In genomic region chr17:56938206-56938605, GRCh38 we compare ENCODE assay signal across 8 cellular contexts. TPM values are rescaled to one million over a fixed set of nuclear protein-coding genes. Genes with fewer than 3 reads are reported as not detected.
A peak's percentile ranks its signal among the peaks of the same experiment; 100 is the strongest.
DNase-seq lines count a peak whose midpoint lies in the region; FAIRE-seq and TF ChIP-seq lines count a peak whose summit lies in the region.
"Not testable (repeated sequence)": the region's sequence is repeated elsewhere in the genome, so short reads cannot be mapped to it uniquely, and the experiment has no call there.

No MANE protein-coding gene starts in this region.

- POLR2A ChIA-PET in PC-9 (lab: Charles Lee; ENCODE audit: unreplicated experiment) = not testable (repeated sequence)
- POLR2A ChIA-PET in activated CD4-positive, alpha-beta T cell treated with anti-CD3 and anti-CD28 coated beads, Interleukin-2, amount 10 ng/mL, durations not matched to agents 7 days and 5 days (lab: Charles Lee) = interaction anchor here (1.1 kb wide), 1 partner anchor 25 kb away, joined by 3 read pairs; the partner anchor contains the start of gene TRIM25

- H3K27ac ChIP-seq in PC-9 = peak overlapping the region; percentile 9; the same call in 1 of the 2 replicates
- H3K27ac ChIP-seq in small intestine (ENCODE audit: low read depth in 1 of 2, low read length in 1 of 2) = not testable (repeated sequence)

- not testable (repeated sequence) for H3K4me3 ChIP-seq in PC-9; small intestine (ENCODE audit: low read depth in 1 of 2, low read length in 2 of 2)

- H3K27me3 ChIP-seq in PC-9 (ENCODE audit: insufficient read depth, low read depth); small intestine (ENCODE audit: control insufficient read depth in 2 of 2, insufficient read depth in 2 of 2, low read length in 2 of 2): not testable (repeated sequence)

- peaks cover 51% of the 10 kb centered on the region for H3K36me3 ChIP-seq in PC-9 (ENCODE audit: low read depth)
- not testable (repeated sequence) for H3K36me3 ChIP-seq in small intestine (ENCODE audit: control insufficient read depth in 2 of 2, insufficient read depth in 2 of 2, low read length in 2 of 2)

- not testable (repeated sequence) for H3K4me3 Mint-ChIP-seq in Calu3 (ENCODE audit: low read depth, unreplicated experiment); activated CD4-positive, alpha-beta T cell treated with anti-CD3 and anti-CD28 coated beads, Interleukin-2, amount 10 ng/mL, durations not matched to agents 7 days and 5 days; activated naive CD4-positive, alpha-beta T cell treated with anti-CD3 and anti-CD28 coated beads for 36 hours

- peak; percentile 48 for FAIRE-seq in HTR-8/SVneo (lab: Jason Lieb, UNC)
- FAIRE-seq in small intestine (lab: Jason Lieb, UNC) = not testable (repeated sequence)

- TSS peak; percentile 37 for BruUV-seq in Calu3 (replicated peaks; lab: Mats Ljungman, UMichigan)
- not testable (repeated sequence) for BruUV-seq in PC-9 (replicated peaks; lab: Mats Ljungman, UMichigan)

- not testable (repeated sequence) for H3K27me3 Mint-ChIP-seq in Calu3 (ENCODE audit: unreplicated experiment); activated CD4-positive, alpha-beta T cell treated with anti-CD3 and anti-CD28 coated beads, Interleukin-2, amount 10 ng/mL, durations not matched to agents 7 days and 5 days; activated naive CD4-positive, alpha-beta T cell treated with anti-CD3 and anti-CD28 coated beads for 36 hours (ENCODE audit: low read depth)

- H2AFZ ChIP-seq in PC-9 = not testable (repeated sequence)

- not testable (repeated sequence) for H3K9me2 ChIP-seq in PC-9 (ENCODE audit: insufficient read depth)

- peaks cover 19% of the 10 kb centered on the region for H3F3A ChIP-seq in PC-9 (ENCODE audit: insufficient read depth, low read depth)

- H3K4me1 ChIP-seq in PC-9 (replicated peaks; ENCODE audit: insufficient read depth) = peaks cover 19% of the 10 kb centered on the region
- H3K4me1 ChIP-seq in small intestine (ENCODE audit: control insufficient read depth in 2 of 2, insufficient read depth in 1 of 2, low read depth in 1 of 2, low read length in 1 of 2) = not testable (repeated sequence)

- not testable (repeated sequence) for H3K4me1 Mint-ChIP-seq in Calu3 (ENCODE audit: low read depth, unreplicated experiment)
- peaks cover 30% of the 10 kb centered on the region for H3K4me1 Mint-ChIP-seq in activated CD4-positive, alpha-beta T cell treated with anti-CD3 and anti-CD28 coated beads, Interleukin-2, amount 10 ng/mL, durations not matched to agents 7 days and 5 days
- H3K4me1 Mint-ChIP-seq in activated naive CD4-positive, alpha-beta T cell treated with anti-CD3 and anti-CD28 coated beads for 36 hours (ENCODE audit: low read depth) = peaks cover 10% of the 10 kb centered on the region

- H4K20me1 ChIP-seq in PC-9 (ENCODE audit: insufficient read depth) = not testable (repeated sequence)

- TF ChIP-seq CTCF in Calu3 (IDR thresholded peaks at IDR 0.05; ENCODE audit: unreplicated experiment); PC-9 (conservative IDR thresholded peaks at IDR 0.05): not testable (repeated sequence)

- intact Hi-C loops in Calu3 (cut with micrococcal nuclease; ENCODE audit: unreplicated experiment); PC-9 (cut with micrococcal nuclease; ENCODE audit: unreplicated experiment); activated naive CD4-positive, alpha-beta T cell treated with anti-CD3 and anti-CD28 coated beads for 36 hours (cut with micrococcal nuclease): not testable (repeated sequence)

- CTCF ChIA-PET in Calu3 (lab: Charles Lee); activated CD4-positive, alpha-beta T cell treated with anti-CD3 and anti-CD28 coated beads, Interleukin-2, amount 10 ng/mL, durations not matched to agents 7 days and 5 days (lab: Charles Lee): not testable (repeated sequence)
- CTCF ChIA-PET in PC-9 (lab: Charles Lee) = interaction anchor here (0.6 to 0.7 kb wide), 2 partner anchors 118 to 119 kb away, joined by 3 read pairs; no protein-coding TSS in a partner anchor
- CTCF ChIA-PET in activated naive CD4-positive, alpha-beta T cell treated with anti-CD3 and anti-CD28 coated beads for 36 hours (lab: Charles Lee) = interaction anchor here (0.7 to 1.0 kb wide), 2 partner anchors 114 to 118 kb away, joined by 3 to 5 read pairs; no protein-coding TSS in a partner anchor

- H3K27ac Mint-ChIP-seq in Calu3 (ENCODE audit: unreplicated experiment) = not testable (repeated sequence)
- H3K27ac Mint-ChIP-seq in activated CD4-positive, alpha-beta T cell treated with anti-CD3 and anti-CD28 coated beads, Interleukin-2, amount 10 ng/mL, durations not matched to agents 7 days and 5 days = peak overlapping the region; percentile 23
- H3K27ac Mint-ChIP-seq in activated naive CD4-positive, alpha-beta T cell treated with anti-CD3 and anti-CD28 coated beads for 36 hours = peak overlapping the region; percentile 12

- 0 out of 2 replicates have a peak overlapping the region, but pooled peaks have one; percentile 13 for H3K4me2 ChIP-seq in PC-9

- WGBS in small intestine, 3 donors = 52 to 67% (median 66%) methylated on average over 5 of the region's 5 CpGs

- H3K9me3 Mint-ChIP-seq in Calu3 (ENCODE audit: low read depth, unreplicated experiment); activated CD4-positive, alpha-beta T cell treated with anti-CD3 and anti-CD28 coated beads, Interleukin-2, amount 10 ng/mL, durations not matched to agents 7 days and 5 days; activated naive CD4-positive, alpha-beta T cell treated with anti-CD3 and anti-CD28 coated beads for 36 hours: not testable (repeated sequence)

- not testable (repeated sequence) for DNase-seq in Calu3; HTR-8/SVneo (ENCODE audit: insufficient read length, low spot score); PC-9; activated CD4-positive, alpha-beta T cell treated with anti-CD3 and anti-CD28 coated beads, Interleukin-2, amount 10 ng/mL, durations not matched to agents 7 days and 5 days; activated naive CD4-positive, alpha-beta T cell treated with anti-CD3 and anti-CD28 coated beads for 36 hours
- DNase-seq in dermis blood vessel endothelial cell (peak; percentile 86), iris pigment epithelial cell (ENCODE audit: low read depth) (peak; percentile 45), small intestine (peak; percentile 37)

- not testable (repeated sequence) for H3K79me2 ChIP-seq in PC-9 (ENCODE audit: low read depth)

- not testable (repeated sequence) for H3K9me3 ChIP-seq in PC-9 (ENCODE audit: insufficient read depth, low read depth); small intestine (ENCODE audit: control insufficient read depth, low read depth)

- H3K36me3 Mint-ChIP-seq in Calu3 (ENCODE audit: insufficient read depth, unreplicated experiment) = peaks cover 22% of the 10 kb centered on the region
- peaks cover 54% of the 10 kb centered on the region for H3K36me3 Mint-ChIP-seq in activated CD4-positive, alpha-beta T cell treated with anti-CD3 and anti-CD28 coated beads, Interleukin-2, amount 10 ng/mL, durations not matched to agents 7 days and 5 days (ENCODE audit: low read depth)
- peaks cover 42% of the 10 kb centered on the region for H3K36me3 Mint-ChIP-seq in activated naive CD4-positive, alpha-beta T cell treated with anti-CD3 and anti-CD28 coated beads for 36 hours (ENCODE audit: low read depth)

RNA-seq across cellular contexts. Expression of gene COIL, which starts 22.6 kb away (rescaled TPM):
- total RNA-seq in Calu3 (2022) (13.4 and 13.5 TPM in 2 replicates), PC-9 (2021) (14.0 and 19.0 TPM in 2 replicates), dermis blood vessel endothelial cell (16.5 and 18.8 TPM in 2 replicates)
- 10 to 100 TPM; 16.9 to 19.8 TPM for total RNA-seq in activated CD4-positive, alpha-beta T cell treated with anti-CD3 and anti-CD28 coated beads, Interleukin-2, amount 10 ng/mL, durations not matched to agents 7 days and 5 days
- total RNA-seq in activated naive CD4-positive, alpha-beta T cell treated with anti-CD3 and anti-CD28 coated beads for 36 hours = 10 to 100 TPM; 16.9 to 18.2 TPM
- 10 to 100 TPM in 2 of 3 donors, 1 to 10 TPM in 1; 8.4 to 11.0 (median 10.9) TPM for polyA plus RNA-seq in small intestine

RNA-seq across cellular contexts. Expression of gene TRIM25, which starts 24.4 kb away (rescaled TPM):
- total RNA-seq in Calu3 (2022) (107 and 144 TPM in 2 replicates), PC-9 (2021) (63.8 and 92.8 TPM in 2 replicates), dermis blood vessel endothelial cell (33.2 and 51.0 TPM in 2 replicates)
- 100 to 1,000 TPM; 168 to 193 TPM for total RNA-seq in activated CD4-positive, alpha-beta T cell treated with anti-CD3 and anti-CD28 coated beads, Interleukin-2, amount 10 ng/mL, durations not matched to agents 7 days and 5 days
- total RNA-seq in activated naive CD4-positive, alpha-beta T cell treated with anti-CD3 and anti-CD28 coated beads for 36 hours = 100 to 1,000 TPM; 157 to 161 TPM
- 10 to 100 TPM; 13.2 to 37.8 (median 22.1) TPM for polyA plus RNA-seq in small intestine

RNA-seq across cellular contexts. Expression of gene SCPEP1, which starts 39.7 kb away (rescaled TPM):
- total RNA-seq in Calu3 (2022) (17.6 and 20.2 TPM in 2 replicates), PC-9 (2021) (17.4 and 19.4 TPM in 2 replicates), dermis blood vessel endothelial cell (40.3 and 61.4 TPM in 2 replicates)
- 10 to 100 TPM in 1 of 2 experiments, 1 to 10 TPM in 1; 9.6 to 11.5 TPM for total RNA-seq in activated CD4-positive, alpha-beta T cell treated with anti-CD3 and anti-CD28 coated beads, Interleukin-2, amount 10 ng/mL, durations not matched to agents 7 days and 5 days
- 10 to 100 TPM; 11.7 to 15.3 TPM for total RNA-seq in activated naive CD4-positive, alpha-beta T cell treated with anti-CD3 and anti-CD28 coated beads for 36 hours
- 10 to 100 TPM; 16.8 to 46.9 (median 29.5) TPM for polyA plus RNA-seq in small intestine
